8 cellular contexts compared by ENCODE assay signal in genomic region chr4:152643153-152644035, GRCh38. TPM values are rescaled to one million over a fixed set of nuclear protein-coding genes. Genes with fewer than 3 reads are reported as not detected.
DNase-seq lines count a peak whose midpoint lies in the region; ATAC-seq, FAIRE-seq and TF ChIP-seq lines count a peak whose summit lies in the region.

No MANE protein-coding gene starts in this region.

- intact Hi-C loops in mucosa of descending colon (cut with DNase I, micrococcal nuclease) = no loop called here

- no peak overlapping the region for H3K4me3 Mint-ChIP-seq in T-cell

- H3K4me3 ChIP-seq in mucosa of descending colon = no peak overlapping the region

- peaks cover 13% of the 10 kb centered on the region for H3K4me1 ChIP-seq in mucosa of descending colon (ENCODE audit: low read depth)

- POLR2A ChIA-PET in T-cell (lab: Charles Lee) = no interaction called here

- no peaks in the 10 kb centered on the region for H3K9me3 ChIP-seq in mucosa of descending colon

- no peaks in the 10 kb centered on the region for H3K36me3 ChIP-seq in mucosa of descending colon (ENCODE audit: low read depth)

- CTCF ChIA-PET in T-cell (lab: Charles Lee) = interaction anchor here (0.6 to 8.4 kb wide), 8 partner anchors 77 to 227 kb away, joined by 3 to 204 read pairs (median 4); no protein-coding TSS in a partner anchor

- peaks cover 30% of the 10 kb centered on the region for H3K36me3 Mint-ChIP-seq in T-cell

- H3K27ac Mint-ChIP-seq in T-cell = peak overlapping the region; percentile 69 to 84

- H3K9me3 Mint-ChIP-seq in T-cell = no peaks in the 10 kb centered on the region

- ATAC-seq in HG03045 (IDR thresholded peaks at IDR 0.05; ENCODE audit: unreplicated experiment) (peak; percentile 91), T-cell (replicated peaks in 1 of 4) (peak in 2 of 4 experiments; percentile 48 to 51), mucosa of descending colon (peak; percentile 84)

- H3K4me1 Mint-ChIP-seq in T-cell = peaks cover 0 to 29% (median 25%) of the 10 kb centered on the region in 3 donors

- peak; percentile 10 for DNase-seq in stimulated activated CD4-positive, alpha-beta T cell treated with anti-CD3 and anti-CD28 coated beads, Interleukin-4, amount 100 ng/mL, for 24 hours
- no peak for DNase-seq in stimulated activated CD4-positive, alpha-beta T cell treated with anti-CD3 and anti-CD28 coated beads, Interleukin-2, amount 100 ng/mL, for 48 hours
- DNase-seq in T-cell = peak in 10 of 34 experiments; percentile 2 to 37 (median 8)
- DNase-seq in mucosa of descending colon = peak; percentile 31 to 63 (median 49)
- no peak for DNase-seq in H54 (ENCODE audit: insufficient read length, low spot score)
- DNase-seq in mesenteric fat pad (ENCODE audit: low spot score) = no peak
- DNase-seq in retina = no peak

- no peak for FAIRE-seq in H54 (lab: Jason Lieb, UNC)

- no peaks in the 10 kb centered on the region for H3K27me3 Mint-ChIP-seq in T-cell

- TF ChIP-seq POLR2A in H54 (IDR thresholded peaks at IDR 0.05; ENCODE audit: low read depth, low read length) = no peak

- TF ChIP-seq CTCF in mucosa of descending colon (IDR thresholded peaks at IDR 0.05) = no peak

RNA-seq across cellular contexts. Expression of gene TMEM154, which starts 36.4 kb away (rescaled TPM):
- total RNA-seq in T-cell (10 to 100 TPM; 19.3 to 28.5 (median 24.6) TPM), mucosa of descending colon (1 to 10 TPM; 1.5 to 6.5 (median 1.8) TPM), mesenteric fat pad (7.2 TPM)

Comparison
In these comparisons a context has a peak if more than half of its experiments do, and no peak if none do; other contexts are left out.
1. DNase-seq: peak in stimulated activated CD4-positive, alpha-beta T cell treated with anti-CD3 and anti-CD28 coated beads, Interleukin-4, amount 100 ng/mL, for 24 hours (single experiment) and mucosa of descending colon (3 of 3); none in stimulated activated CD4-positive, alpha-beta T cell treated with anti-CD3 and anti-CD28 coated beads, Interleukin-2, amount 100 ng/mL, for 48 hours (0 of 2), H54 (single experiment), mesenteric fat pad (single experiment) and retina (single experiment).